ENCODE assay signal across 27 cellular contexts in genomic region chr22:26853495-26853894, GRCh38.
"Had no signal": no experiment of that assay in that cellular context is flagged by ENCODE, and none has a peak within 500 bp of the region (broad histone marks: within the 10 kb centered on the region; RNA-seq: fewer than 3 reads in every experiment).

No MANE protein-coding gene starts in this region.

- H3K27me3 ChIP-seq: dorsolateral prefrontal cortex, esophagus muscularis mucosa, gastroesophageal sphincter, heart left ventricle had no signal

- H3K9me3 Mint-ChIP-seq: immature natural killer cell, memory B cell, mesothelial cell of epicardium, naive B cell had no signal

- H3K4me1 Mint-ChIP-seq: immature natural killer cell, memory B cell, naive B cell had no signal

- H3K4me2 ChIP-seq: hepatocyte had no signal

- H3K79me2 ChIP-seq: hepatocyte had no signal

- H3K27ac ChIP-seq: coronary artery, dorsolateral prefrontal cortex, esophagus muscularis mucosa, foreskin keratinocyte, gastroesophageal sphincter, heart left ventricle, hepatocyte, left ventricle myocardium inferior, lower lobe of right lung had no signal

- DNase-seq: dermis blood vessel endothelial cell; dorsolateral prefrontal cortex; effector CD4-positive, alpha-beta T cell; effector memory CD4-positive, alpha-beta T cell; foreskin keratinocyte; heart left ventricle; hypothalamus; immature natural killer cell; kidney; kidney glomerular epithelial cell; left colon; left ventricle myocardium inferior; lower lobe of right lung; mammary epithelial cell; mesendoderm; mucosa of descending colon; naive B cell had no signal

- H3K4me3 ChIP-seq: coronary artery, dorsolateral prefrontal cortex, esophagus muscularis mucosa, gastroesophageal sphincter, heart left ventricle, hepatocyte, left ventricle myocardium inferior, lower lobe of right lung, mucosa of descending colon had no signal

- ATAC-seq: foreskin keratinocyte, gastroesophageal sphincter, heart left ventricle, left colon, left lobe of liver, lower lobe of right lung, mucosa of descending colon had no signal

- H3K4me1 ChIP-seq: esophagus muscularis mucosa, foreskin keratinocyte, gastroesophageal sphincter, left ventricle myocardium inferior, lower lobe of right lung had no signal

- H3K4me3 Mint-ChIP-seq: immature natural killer cell, memory B cell, mesothelial cell of epicardium, naive B cell had no signal

- H3K36me3 ChIP-seq: esophagus muscularis mucosa, gastroesophageal sphincter, heart left ventricle, left ventricle myocardium inferior, lower lobe of right lung had no signal

- FAIRE-seq: colon, endothelial cell of umbilical vein, frontal cortex, kidney had no signal

- H3K27ac Mint-ChIP-seq: immature natural killer cell, memory B cell, mesothelial cell of epicardium, naive B cell had no signal

- H2AFZ ChIP-seq: hepatocyte had no signal

- H3K9me3 ChIP-seq: esophagus muscularis mucosa, gastroesophageal sphincter, heart left ventricle, left ventricle myocardium inferior, lower lobe of right lung, mucosa of descending colon had no signal

- H3K27me3 Mint-ChIP-seq: memory B cell had no signal

- H3K36me3 Mint-ChIP-seq: mesothelial cell of epicardium had no signal
